In genomic region chr19:49486232-49486631, GRCh38 we compare ENCODE assay signal across 12 cellular contexts. TPM values are rescaled to one million over a fixed set of nuclear protein-coding genes. Genes with fewer than 3 reads are reported as not detected.
DNase-seq lines count a peak whose midpoint lies in the region; ATAC-seq and TF ChIP-seq lines count a peak whose summit lies in the region.
"Had no signal": no experiment of that assay in that cellular context is flagged by ENCODE, and none has a peak within 500 bp of the region (broad histone marks: within the 10 kb centered on the region; RNA-seq: fewer than 3 reads in every experiment).

No MANE protein-coding gene starts in this region.

- POLR2A ChIA-PET in activated CD4-positive, alpha-beta memory T cell treated with anti-CD3 and anti-CD28 coated beads, Interleukin-2, amount 10 ng/mL, durations not matched to agents 7 days and 5 days (lab: Charles Lee): interaction anchor here (2.5 to 2.7 kb wide), 2 partner anchors 10 to 156 kb away, joined by 10 to 18 read pairs; partner anchors contain the start of gene SCAF1

- no peak for TF ChIP-seq POLR2A in vagina (IDR thresholded peaks at IDR 0.05)

- TF ChIP-seq CTCF in vagina (IDR thresholded peaks at IDR 0.05): no peak

- H3K4me1 ChIP-seq in mesenchymal stem cell (ENCODE audit: control insufficient read depth, insufficient read depth, low read depth, low read length) (peaks cover 22% of the 10 kb centered on the region), vagina (peaks cover 33% of the 10 kb centered on the region)
- H3K4me1 ChIP-seq: foreskin keratinocyte had no signal

- no peak for DNase-seq in stimulated activated naive CD8-positive, alpha-beta T cell treated with anti-CD3 and anti-CD28 coated beads, Interleukin-15, Interleukin-2, amounts not matched to agents 100 U/mL and 50 U/mL, for 24 hours
- no peak for DNase-seq in activated CD4-positive, alpha-beta memory T cell treated with anti-CD3 and anti-CD28 coated beads, Interleukin-2, amount 10 ng/mL, durations not matched to agents 7 days and 5 days
- DNase-seq in mesenchymal stem cell (no peak), vagina (ENCODE audit: extremely low spot score in 2 of 2) (no peak)
- DNase-seq: dermis blood vessel endothelial cell, foreskin keratinocyte, Right ventricle myocardium superior had no signal

- H3K4me1 Mint-ChIP-seq in stimulated activated naive CD8-positive, alpha-beta T cell treated with anti-CD3 and anti-CD28 coated beads, Interleukin-15, Interleukin-2, amounts not matched to agents 100 ng/mL and 50 ng/mL, for 24 hours (ENCODE audit: low read depth): peaks cover 46% of the 10 kb centered on the region
- H3K4me1 Mint-ChIP-seq in activated CD4-positive, alpha-beta memory T cell treated with anti-CD3 and anti-CD28 coated beads, Interleukin-2, amount 10 ng/mL, durations not matched to agents 7 days and 5 days: peaks cover 40% of the 10 kb centered on the region

- no peak overlapping the region for H3K4me2 ChIP-seq in mesenchymal stem cell (ENCODE audit: low read length, poor library complexity, severe bottlenecking)

- CTCF ChIA-PET in activated CD4-positive, alpha-beta memory T cell treated with anti-CD3 and anti-CD28 coated beads, Interleukin-2, amount 10 ng/mL, durations not matched to agents 7 days and 5 days (lab: Charles Lee): interaction anchor here (2.8 kb wide), 1 partner anchor 10 kb away, joined by 9 read pairs; no protein-coding TSS in a partner anchor

- H3K9me3 Mint-ChIP-seq in stimulated activated naive CD8-positive, alpha-beta T cell treated with anti-CD3 and anti-CD28 coated beads, Interleukin-15, Interleukin-2, amounts not matched to agents 100 ng/mL and 50 ng/mL, for 24 hours: no peaks in the 10 kb centered on the region
- no peaks in the 10 kb centered on the region for H3K9me3 Mint-ChIP-seq in activated CD4-positive, alpha-beta memory T cell treated with anti-CD3 and anti-CD28 coated beads, Interleukin-2, amount 10 ng/mL, durations not matched to agents 7 days and 5 days

- H2AK5ac ChIP-seq in mesenchymal stem cell (ENCODE audit: low read length, severe bottlenecking): peak overlapping the region; percentile 2

- peaks cover 6% of the 10 kb centered on the region for H3K27me3 Mint-ChIP-seq in stimulated activated naive CD8-positive, alpha-beta T cell treated with anti-CD3 and anti-CD28 coated beads, Interleukin-15, Interleukin-2, amounts not matched to agents 100 ng/mL and 50 ng/mL, for 24 hours
- no peaks in the 10 kb centered on the region for H3K27me3 Mint-ChIP-seq in activated CD4-positive, alpha-beta memory T cell treated with anti-CD3 and anti-CD28 coated beads, Interleukin-2, amount 10 ng/mL, durations not matched to agents 7 days and 5 days

- no peak overlapping the region for H4K91ac ChIP-seq in mesenchymal stem cell (ENCODE audit: low read length)

- H2BK5ac ChIP-seq in mesenchymal stem cell (ENCODE audit: low read depth, low read length, poor library complexity, severe bottlenecking): no peak overlapping the region

- no peak overlapping the region for H3K4me3 ChIP-seq in mesenchymal stem cell (ENCODE audit: insufficient read depth in 1 of 2, low read depth in 1 of 2, low read length in 2 of 2)
- no peak overlapping the region for H3K4me3 ChIP-seq in vagina

- no peak overlapping the region for H2AFZ ChIP-seq in mesenchymal stem cell (ENCODE audit: low read depth, low read length)

- WGBS in mesenchymal stem cell: 91% methylated on average over 7 of the region's 7 CpGs

- H3K4me3 Mint-ChIP-seq in stimulated activated naive CD8-positive, alpha-beta T cell treated with anti-CD3 and anti-CD28 coated beads, Interleukin-15, Interleukin-2, amounts not matched to agents 100 ng/mL and 50 ng/mL, for 24 hours: peak overlapping the region; percentile 100
- no peak overlapping the region for H3K4me3 Mint-ChIP-seq in activated CD4-positive, alpha-beta memory T cell treated with anti-CD3 and anti-CD28 coated beads, Interleukin-2, amount 10 ng/mL, durations not matched to agents 7 days and 5 days

- H3K27me3 ChIP-seq in mesenchymal stem cell (ENCODE audit: control insufficient read depth in 1 of 2, insufficient read depth in 1 of 2, low read length in 2 of 2) (no peaks in the 10 kb centered on the region), vagina (no peaks in the 10 kb centered on the region)
- H3K27me3 ChIP-seq: foreskin keratinocyte, neutrophil had no signal

- no peak overlapping the region for H2BK12ac ChIP-seq in mesenchymal stem cell (ENCODE audit: low read length in 2 of 2)

- no peak for ATAC-seq in stimulated activated naive CD8-positive, alpha-beta T cell treated with anti-CD3 and anti-CD28 coated beads, Interleukin-15, Interleukin-2, amounts not matched to agents 100 U/mL and 50 U/mL, for 24 hours
- ATAC-seq in GM21723 (IDR thresholded peaks at IDR 0.05; ENCODE audit: unreplicated experiment) (no peak), GM19452 (IDR thresholded peaks at IDR 0.05; ENCODE audit: unreplicated experiment) (no peak), GM19395 (IDR thresholded peaks at IDR 0.05; ENCODE audit: unreplicated experiment) (no peak)

- peaks cover 3% of the 10 kb centered on the region for H3K79me1 ChIP-seq in mesenchymal stem cell (replicated peaks; ENCODE audit: low read length, poor library complexity, severe bottlenecking)

- no peak overlapping the region for H3K23ac ChIP-seq in mesenchymal stem cell (ENCODE audit: low read length in 2 of 2)

- H3K9ac ChIP-seq in mesenchymal stem cell (ENCODE audit: low read length): no peak overlapping the region

- H3K27ac ChIP-seq in mesenchymal stem cell (ENCODE audit: low read length, poor library complexity, severe bottlenecking) (no peak overlapping the region), vagina (peak overlapping the region; percentile 77)

- H3K4ac ChIP-seq in mesenchymal stem cell (ENCODE audit: low read depth in 1 of 2, low read length in 2 of 2): no peak overlapping the region

- intact Hi-C loops in vagina (cut with DNase I): no loop called here

- peaks cover 58% of the 10 kb centered on the region for H3K36me3 Mint-ChIP-seq in stimulated activated naive CD8-positive, alpha-beta T cell treated with anti-CD3 and anti-CD28 coated beads, Interleukin-15, Interleukin-2, amounts not matched to agents 100 ng/mL and 50 ng/mL, for 24 hours (ENCODE audit: low read depth)
- peaks cover 84% of the 10 kb centered on the region for H3K36me3 Mint-ChIP-seq in activated CD4-positive, alpha-beta memory T cell treated with anti-CD3 and anti-CD28 coated beads, Interleukin-2, amount 10 ng/mL, durations not matched to agents 7 days and 5 days (ENCODE audit: low read depth)

- H2BK120ac ChIP-seq in mesenchymal stem cell (ENCODE audit: low read depth, low read length): no peak overlapping the region

- H3K36me3 ChIP-seq in mesenchymal stem cell (ENCODE audit: control insufficient read depth in 1 of 2, insufficient read depth in 2 of 2, low read depth in 1 of 2, low read length in 2 of 2) (peaks cover 26 to 39% of the 10 kb centered on the region in 2 experiments), vagina (peaks cover 0 to 24% of the 10 kb centered on the region in 2 donors)

- no peak overlapping the region for H2BK15ac ChIP-seq in mesenchymal stem cell (ENCODE audit: low read depth, poor library complexity, severe bottlenecking)

- H3K9me3 ChIP-seq in mesenchymal stem cell (ENCODE audit: control insufficient read depth, low read length) (no peaks in the 10 kb centered on the region), vagina (no peaks in the 10 kb centered on the region)
- H3K9me3 ChIP-seq: neutrophil had no signal

- H3K27ac Mint-ChIP-seq in stimulated activated naive CD8-positive, alpha-beta T cell treated with anti-CD3 and anti-CD28 coated beads, Interleukin-15, Interleukin-2, amounts not matched to agents 100 ng/mL and 50 ng/mL, for 24 hours: peak overlapping the region; percentile 87
- H3K27ac Mint-ChIP-seq in activated CD4-positive, alpha-beta memory T cell treated with anti-CD3 and anti-CD28 coated beads, Interleukin-2, amount 10 ng/mL, durations not matched to agents 7 days and 5 days: peak overlapping the region; percentile 33

- H4K8ac ChIP-seq in mesenchymal stem cell (ENCODE audit: low read length): peak overlapping the region; percentile 100

- H3K18ac ChIP-seq in mesenchymal stem cell (ENCODE audit: low read depth in 1 of 2, low read length in 2 of 2): no peak overlapping the region

- H3K14ac ChIP-seq in mesenchymal stem cell (ENCODE audit: low read length in 2 of 2): no peak overlapping the region

RNA-seq across cellular contexts. Expression of gene RPL13A, which starts 1.2 kb away (rescaled TPM):
- total RNA-seq in activated CD4-positive, alpha-beta memory T cell treated with anti-CD3 and anti-CD28 coated beads, Interleukin-2, amount 10 ng/mL, durations not matched to agents 7 days and 5 days: 1,000 to 10,000 TPM; 2,417 to 2,463 TPM
- 4,918 TPM for polyA plus RNA-seq in mesenchymal stem cell (2013, experiment 1 of 2)
- 4,876 TPM for polyA plus RNA-seq in mesenchymal stem cell (2013, experiment 2 of 2)
- 3,900 TPM for total RNA-seq in vagina

RNA-seq across cellular contexts. Expression of gene RPS11, which starts 10.0 kb away (rescaled TPM):
- total RNA-seq in activated CD4-positive, alpha-beta memory T cell treated with anti-CD3 and anti-CD28 coated beads, Interleukin-2, amount 10 ng/mL, durations not matched to agents 7 days and 5 days: 1,000 to 10,000 TPM; 2,194 to 2,385 TPM
- 3,021 TPM for polyA plus RNA-seq in mesenchymal stem cell (2013, experiment 1 of 2)
- polyA plus RNA-seq in mesenchymal stem cell (2013, experiment 2 of 2): 2,952 TPM
- total RNA-seq in vagina: 4,897 TPM

RNA-seq across cellular contexts. Expression of gene FLT3LG, which starts 12.2 kb away (rescaled TPM):
- total RNA-seq in activated CD4-positive, alpha-beta memory T cell treated with anti-CD3 and anti-CD28 coated beads, Interleukin-2, amount 10 ng/mL, durations not matched to agents 7 days and 5 days: 100 to 1,000 TPM; 187 to 197 TPM
- polyA plus RNA-seq in mesenchymal stem cell (2013, experiment 1 of 2): 11.9 TPM
- 12.5 TPM for polyA plus RNA-seq in mesenchymal stem cell (2013, experiment 2 of 2)
- total RNA-seq in vagina: 10.1 TPM

RNA-seq across cellular contexts. Expression of gene FCGRT, which starts 26.2 kb away (rescaled TPM):
- 10 to 100 TPM; 10.2 to 11.1 TPM for total RNA-seq in activated CD4-positive, alpha-beta memory T cell treated with anti-CD3 and anti-CD28 coated beads, Interleukin-2, amount 10 ng/mL, durations not matched to agents 7 days and 5 days
- polyA plus RNA-seq in mesenchymal stem cell (2013, experiment 1 of 2): 183 TPM
- polyA plus RNA-seq in mesenchymal stem cell (2013, experiment 2 of 2): 203 TPM
- 166 TPM for total RNA-seq in vagina

RNA-seq across cellular contexts. Expression of gene ALDH16A1, which starts 33.2 kb away (rescaled TPM):
- 10 to 100 TPM; 34.1 to 36.6 TPM for total RNA-seq in activated CD4-positive, alpha-beta memory T cell treated with anti-CD3 and anti-CD28 coated beads, Interleukin-2, amount 10 ng/mL, durations not matched to agents 7 days and 5 days
- polyA plus RNA-seq in mesenchymal stem cell (2013, experiment 1 of 2): 7.6 TPM
- polyA plus RNA-seq in mesenchymal stem cell (2013, experiment 2 of 2): 6.8 TPM
- total RNA-seq in vagina: 29.5 TPM

Comparison
In these comparisons a context has a peak if more than half of its experiments do, and no peak if none do; other contexts are left out.
1. RNA of gene FLT3LG, which starts 12.2 kb away (total RNA-seq): 187 to 197 TPM in activated CD4-positive, alpha-beta memory T cell treated with anti-CD3 and anti-CD28 coated beads, Interleukin-2, amount 10 ng/mL, durations not matched to agents 7 days and 5 days; 10.1 TPM in vagina (single experiment); every median in the first group is over 10 times any median in the second.